In the genomic region with DNA sequence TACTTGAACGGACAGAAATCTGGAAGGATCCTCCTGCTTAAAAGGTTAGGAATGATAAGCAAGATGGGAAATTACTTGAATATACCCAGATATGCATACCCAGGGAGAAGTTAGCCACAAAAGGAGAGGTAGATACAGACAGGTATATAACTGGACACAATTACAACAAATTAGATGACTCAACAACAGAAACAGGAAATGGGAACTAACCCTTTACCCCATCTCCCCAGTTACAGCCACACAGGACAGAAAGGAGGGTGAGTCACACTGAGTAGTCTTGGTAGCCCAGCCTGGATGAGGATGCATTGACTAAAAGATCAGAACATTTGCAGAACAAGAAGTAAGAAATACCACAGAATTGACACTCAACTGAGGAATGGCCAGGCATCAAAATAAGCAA, we compare ENCODE assay signal across 9 cellular contexts.
DNase-seq lines count a peak whose midpoint lies in the region; ATAC-seq and TF ChIP-seq lines count a peak whose summit lies in the region.
"Had no signal": no experiment of that assay in that cellular context is flagged by ENCODE, and none has a peak within 500 bp of the region (broad histone marks: within the 10 kb centered on the region; RNA-seq: fewer than 3 reads in every experiment).

No MANE protein-coding gene starts in this region.

- no peaks in the 10 kb centered on the region for H4K20me1 ChIP-seq in HCT116 (ENCODE audit: insufficient read depth)

- DNase-seq in HCT116 (ENCODE audit: low read depth, low spot score): peak; percentile 60
- peak; percentile 29 for DNase-seq in LoVo (ENCODE audit: low spot score)
- DNase-seq in cardiac fibroblast (ENCODE audit: low read depth in 2 of 2): peak; percentile 4 to 64
- DNase-seq in NCI-H526 (lab: John Stamatoyannopoulos, UW): no peak
- DNase-seq in esophagus muscularis mucosa (ENCODE audit: extremely low spot score): no peak
- no peak for DNase-seq in NCI-H146 (lab: John Stamatoyannopoulos, UW)
- DNase-seq in activated CD4-positive, CD25-positive, alpha-beta regulatory T cell (lab: John Stamatoyannopoulos, UW): no peak
- DNase-seq: natural killer cell had no signal

- TF ChIP-seq RAD21 in HCT116 (IDR thresholded peaks at IDR 0.05; ENCODE audit: low read depth): peak; percentile 8; the same call in 1 of the 2 replicates

- H3K9me3 ChIP-seq in HCT116 (ENCODE audit: control insufficient read depth in 1 of 2, insufficient read depth in 1 of 2, low read depth in 1 of 2, low read length in 2 of 2) (no peaks in the 10 kb centered on the region), esophagus muscularis mucosa (no peaks in the 10 kb centered on the region)

- ATAC-seq in GM18502 (IDR thresholded peaks at IDR 0.05; ENCODE audit: poor library complexity, unreplicated experiment): peak; percentile 99
- peak; percentile 97 for ATAC-seq in HCT116

- H2AFZ ChIP-seq in HCT116 (ENCODE audit: low read depth, low read length, poor library complexity, severe bottlenecking): peak overlapping the region; percentile 82

- CTCF ChIA-PET in HCT116 (lab: Charles Lee): no interaction called here

- H3K27me3 ChIP-seq in HCT116 (ENCODE audit: insufficient read depth, low read length) (no peaks in the 10 kb centered on the region), esophagus muscularis mucosa (no peaks in the 10 kb centered on the region)

- H3K36me3 ChIP-seq in HCT116 (ENCODE audit: control insufficient read depth in 1 of 2, insufficient read depth in 2 of 2, low read length in 2 of 2) (no peaks in the 10 kb centered on the region), esophagus muscularis mucosa (no peaks in the 10 kb centered on the region)

- intact Hi-C loops in HCT116 (cut with micrococcal nuclease) (no loop called here), esophagus muscularis mucosa (cut with DNase I) (no loop called here)

- no peaks in the 10 kb centered on the region for H3K79me2 ChIP-seq in HCT116 (ENCODE audit: insufficient read depth, low read length)

- RAD21 ChIA-PET in HCT116 (lab: Charles Lee; ENCODE audit: low non-redundant PET in 1 of 2, low total read pairs in 2 of 2, uncharacterized antibody in 2 of 2, unreplicated experiment in 2 of 2): no interaction called here

- peaks cover 0 to 15% of the 10 kb centered on the region in 2 experiments; a peak in 2 of 4 replicates for H3K4me1 ChIP-seq in HCT116 (ENCODE audit: control insufficient read depth in 1 of 2, insufficient read depth in 2 of 2, low read length in 2 of 2)
- no peaks in the 10 kb centered on the region for H3K4me1 ChIP-seq in esophagus muscularis mucosa

- H3K4me3 ChIP-seq in HCT116 (replicated peaks in 1 of 2; ENCODE audit: low read depth in 1 of 2, low read length in 2 of 2) (peak overlapping the region in 1 of 2 experiments; percentile 17; a peak in 2 of 4 replicates), cardiac fibroblast (replicated peaks in 1 of 2; ENCODE audit: low read depth in 2 of 2, low read length in 2 of 2) (no peak overlapping the region), esophagus muscularis mucosa (no peak overlapping the region)

- 85% methylated on average over 1 of the region's 1 CpG for WGBS in esophagus muscularis mucosa

- no peak overlapping the region for H3K27ac ChIP-seq in HCT116 (ENCODE audit: low read depth, low read length)
- H3K27ac ChIP-seq in esophagus muscularis mucosa (replicated peaks in 1 of 4): no peak overlapping the region

- POLR2A ChIA-PET in HCT116 (lab: Charles Lee): no interaction called here

- no peak for TF ChIP-seq CTCF in HCT116 (IDR thresholded peaks at IDR 0.05 in 2 of 3, conservative IDR thresholded peaks at IDR 0.05 in 1 of 3; ENCODE audit: borderline replicate concordance in 1 of 3, insufficient read depth in 1 of 3, low read depth in 2 of 3, low read length in 2 of 3)
- no peak for TF ChIP-seq CTCF in cardiac fibroblast (IDR thresholded peaks at IDR 0.05; ENCODE audit: low read depth, low read length)
- no peak for TF ChIP-seq CTCF in esophagus muscularis mucosa (IDR thresholded peaks at IDR 0.05)

- BruUV-seq in HCT116 (replicated peaks; lab: Mats Ljungman, UMichigan): no TSS peak

- H3K9me2 ChIP-seq in HCT116 (ENCODE audit: insufficient read depth): no peaks in the 10 kb centered on the region

- no peak overlapping the region for H3K9ac ChIP-seq in HCT116 (ENCODE audit: low read length)

- H3K4me2 ChIP-seq in HCT116 (ENCODE audit: low read length): peak overlapping the region; percentile 64

- no peak for TF ChIP-seq EP300 in esophagus muscularis mucosa (IDR thresholded peaks at IDR 0.05)

- TF ChIP-seq POLR2A in HCT116 (IDR thresholded peaks at IDR 0.05; ENCODE audit: borderline replicate concordance, extremely low read depth, insufficient read depth, insufficient read length) (no peak), esophagus muscularis mucosa (IDR thresholded peaks at IDR 0.05; ENCODE audit: low read depth) (no peak)

TF ChIP-seq in HCT116, 20 proteins besides CTCF, POLR2A, EP300 and RAD21:
- peak; percentile 80 for TF ChIP-seq JUND (IDR thresholded peaks at IDR 0.05)
- peak; percentile 79 for TF ChIP-seq FOSL1 (IDR thresholded peaks at IDR 0.05; ENCODE audit: low read depth)
- no peak for TF ChIP-seq CEBPB (IDR thresholded peaks at IDR 0.05; ENCODE audit: low read depth)
- peak; percentile 61 for TF ChIP-seq SP1 (IDR thresholded peaks at IDR 0.05; ENCODE audit: low read depth)

Comparison
In these comparisons a context has a peak if more than half of its experiments do, and no peak if none do; other contexts are left out.
1. DNase-seq: peak in HCT116 (single experiment), LoVo (single experiment) and cardiac fibroblast (2 of 2); none in NCI-H526 (0 of 2), esophagus muscularis mucosa (single experiment), NCI-H146 (single experiment) and activated CD4-positive, CD25-positive, alpha-beta regulatory T cell (0 of 4).